In genomic region chr10:118687472-118687871, GRCh38 we compare ENCODE assay signal across 16 cellular contexts.
DNase-seq lines count a peak whose midpoint lies in the region; ATAC-seq and TF ChIP-seq lines count a peak whose summit lies in the region.
"Had no signal": no experiment of that assay in that cellular context is flagged by ENCODE, and none has a peak within 500 bp of the region (broad histone marks: within the 10 kb centered on the region; RNA-seq: fewer than 3 reads in every experiment).

No MANE protein-coding gene starts in this region.

- H3K9me3 Mint-ChIP-seq in WTC11, result no peaks in the 10 kb centered on the region
- H3K9me3 Mint-ChIP-seq: IgD-negative memory B cell had no signal

- peak overlapping the region; percentile 16; the same call in 1 of the 2 replicates for H3K27ac Mint-ChIP-seq in WTC11

- TF ChIP-seq CTCF in WTC11 (IDR thresholded peaks at IDR 0.05), result no peak

- CTCF ChIA-PET in WTC11 (lab: Charles Lee), result no interaction called here

- POLR2A ChIA-PET in WTC11 (lab: Charles Lee), result no interaction called here

- no peaks in the 10 kb centered on the region for H3K4me1 Mint-ChIP-seq in WTC11

- no peak overlapping the region for H3K4me3 Mint-ChIP-seq in WTC11
- H3K4me3 Mint-ChIP-seq: CD4-positive, alpha-beta memory T cell; IgD-negative memory B cell had no signal

- DNase-seq in WTC11 (ENCODE audit: low spot score), result no peak
- DNase-seq in renal cortical epithelial cell (ENCODE audit: low read depth), result peak; percentile 35
- DNase-seq in NCI-H226, result no peak
- DNase-seq: CD4-positive, alpha-beta memory T cell; DMS153; NCI-H1105; NCI-H146; NCI-H2029; NCI-H345; NCI-H524 had no signal

- H3K27me3 Mint-ChIP-seq in WTC11 (ENCODE audit: low read depth), result no peaks in the 10 kb centered on the region
- H3K27me3 Mint-ChIP-seq: CD4-positive, alpha-beta memory T cell; IgD-negative memory B cell had no signal

- H3K36me3 Mint-ChIP-seq in WTC11, result peaks cover 36% of the 10 kb centered on the region

- ATAC-seq in GM18870 (IDR thresholded peaks at IDR 0.05; ENCODE audit: unreplicated experiment), result peak; percentile 55
- peak; percentile 66 for ATAC-seq in HG03196 (IDR thresholded peaks at IDR 0.05; ENCODE audit: unreplicated experiment)
- ATAC-seq in WTC11, result no peak
- ATAC-seq in GM21528 (IDR thresholded peaks at IDR 0.05; ENCODE audit: low FRiP score, unreplicated experiment), result no peak
- ATAC-seq in HG03565 (IDR thresholded peaks at IDR 0.05; ENCODE audit: unreplicated experiment), result no peak
- ATAC-seq: Right ventricle myocardium inferior had no signal

TF ChIP-seq in WTC11, 78 proteins besides CTCF, POLR2A, EP300 and RAD21:
- TF ChIP-seq, protein P1, sequence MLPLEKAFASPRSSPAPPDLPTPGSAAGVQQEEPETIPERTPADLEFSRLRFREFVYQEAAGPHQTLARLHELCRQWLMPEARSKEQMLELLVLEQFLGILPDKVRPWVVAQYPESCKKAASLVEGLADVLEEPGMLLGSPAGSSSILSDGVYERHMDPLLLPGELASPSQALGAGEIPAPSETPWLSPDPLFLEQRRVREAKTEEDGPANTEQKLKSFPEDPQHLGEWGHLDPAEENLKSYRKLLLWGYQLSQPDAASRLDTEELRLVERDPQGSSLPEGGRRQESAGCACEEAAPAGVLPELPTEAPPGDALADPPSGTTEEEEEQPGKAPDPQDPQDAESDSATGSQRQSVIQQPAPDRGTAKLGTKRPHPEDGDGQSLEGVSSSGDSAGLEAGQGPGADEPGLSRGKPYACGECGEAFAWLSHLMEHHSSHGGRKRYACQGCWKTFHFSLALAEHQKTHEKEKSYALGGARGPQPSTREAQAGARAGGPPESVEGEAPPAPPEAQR (CRISPR knock-in tag; IDR thresholded peaks at IDR 0.05), result no peak
- TF ChIP-seq, protein P2, sequence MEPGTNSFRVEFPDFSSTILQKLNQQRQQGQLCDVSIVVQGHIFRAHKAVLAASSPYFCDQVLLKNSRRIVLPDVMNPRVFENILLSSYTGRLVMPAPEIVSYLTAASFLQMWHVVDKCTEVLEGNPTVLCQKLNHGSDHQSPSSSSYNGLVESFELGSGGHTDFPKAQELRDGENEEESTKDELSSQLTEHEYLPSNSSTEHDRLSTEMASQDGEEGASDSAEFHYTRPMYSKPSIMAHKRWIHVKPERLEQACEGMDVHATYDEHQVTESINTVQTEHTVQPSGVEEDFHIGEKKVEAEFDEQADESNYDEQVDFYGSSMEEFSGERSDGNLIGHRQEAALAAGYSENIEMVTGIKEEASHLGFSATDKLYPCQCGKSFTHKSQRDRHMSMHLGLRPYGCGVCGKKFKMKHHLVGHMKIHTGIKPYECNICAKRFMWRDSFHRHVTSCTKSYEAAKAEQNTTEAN (CRISPR knock-in tag; IDR thresholded peaks at IDR 0.05), result no peak
- TF ChIP-seq ZBTB21 (CRISPR knock-in tag; IDR thresholded peaks at IDR 0.05; ENCODE audit: borderline replicate concordance) (no peak), SMAD4 (CRISPR knock-in tag; IDR thresholded peaks at IDR 0.05) (no peak), TEAD4 (CRISPR knock-in tag; IDR thresholded peaks at IDR 0.05) (no peak)

Comparison
In these comparisons a context has a peak if more than half of its experiments do, and no peak if none do; other contexts are left out.
1. ATAC-seq: peak in GM18870 (single experiment) and HG03196 (single experiment); none in WTC11 (single experiment), GM21528 (single experiment) and HG03565 (single experiment).